In the genomic region with DNA sequence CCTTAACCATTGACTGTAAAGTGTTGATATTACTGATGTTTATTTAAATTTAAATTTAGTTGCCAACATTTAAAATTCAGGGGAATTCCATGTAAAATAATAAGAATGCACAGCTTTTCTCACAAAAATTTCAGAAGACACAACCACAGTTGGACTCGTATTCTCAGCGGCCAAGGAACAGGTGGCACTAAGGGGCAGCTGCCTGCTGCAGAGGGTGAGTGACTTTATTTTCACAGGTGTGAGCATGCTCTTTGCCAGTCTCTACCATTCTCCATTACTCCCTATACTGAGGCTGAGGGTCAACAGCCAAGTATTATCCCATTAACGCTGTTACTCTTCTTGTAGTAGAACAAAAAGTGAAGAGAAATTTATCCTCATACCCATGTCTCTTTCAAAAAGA, we compare ENCODE assay signal across 14 cellular contexts.
A peak's percentile ranks its signal among the peaks of the same experiment; 100 is the strongest.
DNase-seq lines count a peak whose midpoint lies in the region; TF ChIP-seq lines count a peak whose summit lies in the region.
"Had no signal": no experiment of that assay in that cellular context is flagged by ENCODE, and none has a peak within 500 bp of the region (broad histone marks: within the 10 kb centered on the region; RNA-seq: fewer than 3 reads in every experiment).

No MANE protein-coding gene starts in this region.

- no peaks in the 10 kb centered on the region for H3K27me3 ChIP-seq in prostate gland (replicated peaks; ENCODE audit: insufficient read depth)

- no peaks in the 10 kb centered on the region for H3K9me3 ChIP-seq in prostate gland
- H3K9me3 ChIP-seq: Caco-2 had no signal

- H3K27ac ChIP-seq in prostate gland: no peak overlapping the region
- H3K27ac ChIP-seq: 22Rv1, HL-60 had no signal

- H3K4me1 ChIP-seq in prostate gland (replicated peaks): no peaks in the 10 kb centered on the region

- H3K36me3 Mint-ChIP-seq in progenitor cell of endocrine pancreas (ENCODE audit: insufficient read depth): peaks cover under 1% of the 10 kb centered on the region
- H3K36me3 Mint-ChIP-seq: CD8-positive, alpha-beta memory T cell had no signal

- TF ChIP-seq POLR2A in prostate gland (IDR thresholded peaks at IDR 0.05): no peak

- H3K27ac Mint-ChIP-seq in progenitor cell of endocrine pancreas: peak overlapping the region; percentile 38
- H3K27ac Mint-ChIP-seq: CD8-positive, alpha-beta memory T cell; HFFc6 had no signal

- peaks cover 63% of the 10 kb centered on the region for H3K4me1 Mint-ChIP-seq in progenitor cell of endocrine pancreas (ENCODE audit: low read depth)
- H3K4me1 Mint-ChIP-seq: CD8-positive, alpha-beta memory T cell had no signal

- 90% methylated on average over 3 of the region's 3 CpGs for WGBS in prostate gland

- H3K9me3 Mint-ChIP-seq in progenitor cell of endocrine pancreas (ENCODE audit: low read depth): peaks cover 4% of the 10 kb centered on the region
- H3K9me3 Mint-ChIP-seq: CD8-positive, alpha-beta memory T cell; HFFc6 had no signal

- no peak overlapping the region for H3K4me3 ChIP-seq in prostate gland

- no peak overlapping the region for H3K4me3 Mint-ChIP-seq in progenitor cell of endocrine pancreas (ENCODE audit: low read depth)
- H3K4me3 Mint-ChIP-seq: CD8-positive, alpha-beta memory T cell; HFFc6 had no signal

- TF ChIP-seq CTCF in progenitor cell of endocrine pancreas (IDR thresholded peaks at IDR 0.05; ENCODE audit: unreplicated experiment) (no peak), prostate gland (IDR thresholded peaks at IDR 0.05) (no peak)

- H3K36me3 ChIP-seq in prostate gland: no peaks in the 10 kb centered on the region

- DNase-seq in DMS53 (lab: John Stamatoyannopoulos, UW): peak; percentile 4
- DNase-seq in DMS53 treated with DMSO at 0.1 percent for 48 hours (lab: John Stamatoyannopoulos, UW; ENCODE audit: unreplicated experiment): no peak
- peak; percentile 23 for DNase-seq in NCI-H774 (lab: John Stamatoyannopoulos, UW)
- peak; percentile 75 for DNase-seq in myocyte (ENCODE audit: low read depth)
- DNase-seq in progenitor cell of endocrine pancreas (ENCODE audit: low spot score, unreplicated experiment): no peak
- no peak for DNase-seq in cerebellar cortex (ENCODE audit: low spot score)
- no peak for DNase-seq in NCI-H1048 (lab: John Stamatoyannopoulos, UW)
- DNase-seq in prostate gland (ENCODE audit: low spot score): no peak
- DNase-seq: Caco-2; CD8-positive, alpha-beta memory T cell; HCEC 1CT; HFFc6 had no signal

- H3K27me3 Mint-ChIP-seq in progenitor cell of endocrine pancreas: no peaks in the 10 kb centered on the region

- intact Hi-C loops in prostate gland (cut with DNase I): no loop called here

Comparison
In these comparisons a context has a peak if more than half of its experiments do, and no peak if none do; other contexts are left out.
1. DNase-seq: peak in DMS53 (single experiment), NCI-H774 (single experiment) and myocyte (single experiment); none in DMS53 treated with DMSO at 0.1 percent for 48 hours (single experiment), progenitor cell of endocrine pancreas (single experiment), cerebellar cortex (single experiment), NCI-H1048 (single experiment) and prostate gland (single experiment).